ENCODE assay signal across 9 cellular contexts in genomic region chr6:29005183-29005885, GRCh38. TPM values are rescaled to one million over a fixed set of nuclear protein-coding genes. Genes with fewer than 3 reads are reported as not detected.
DNase-seq lines count a peak whose midpoint lies in the region; ATAC-seq and TF ChIP-seq lines count a peak whose summit lies in the region.
"Had no signal": no experiment of that assay in that cellular context is flagged by ENCODE, and none has a peak within 500 bp of the region (broad histone marks: within the 10 kb centered on the region; RNA-seq: fewer than 3 reads in every experiment).

ZNF311 (minus strand) TSS chr6:29005315; CDS start chr6:29003954, 1,361 bp downstream.

- no peak for TF ChIP-seq POLR2A in adrenal gland (IDR thresholded peaks at IDR 0.05)

- H3K27ac ChIP-seq in adrenal gland (peak within 1 kb of the TSS in 1 of 5 donors; percentile 74), right atrium auricular region (peak within 1 kb of the TSS; percentile 58 to 61)
- H3K27ac ChIP-seq: SK-N-MC had no signal

- H3K9me3 ChIP-seq in adrenal gland (replicated peaks in 1 of 3) (no peaks in the 10 kb centered on the region), right atrium auricular region (no peaks in the 10 kb centered on the region)

- TF ChIP-seq CTCF in adrenal gland (IDR thresholded peaks at IDR 0.05), result no peak
- no peak for TF ChIP-seq CTCF in right atrium auricular region (IDR thresholded peaks at IDR 0.05)

- DNase-seq in G401 (ENCODE audit: low spot score), result peak; percentile 39
- DNase-seq in NCI-H69 (lab: John Stamatoyannopoulos, UW), result peak; percentile 73
- DNase-seq in adrenal gland, result peak; percentile 31 to 71 (median 50)
- DNase-seq in right atrium auricular region (ENCODE audit: low spot score), result no peak
- DNase-seq in putamen (ENCODE audit: low spot score), result peak; percentile 55
- no peak for DNase-seq in NCI-H1436 treated with DMSO at 0.1 percent for 48 hours (lab: John Stamatoyannopoulos, UW)

- H3K4me3 ChIP-seq in adrenal gland (peak within 1 kb of the TSS in 2 of 4 donors; percentile 36 to 76), right atrium auricular region (peak within 1 kb of the TSS; percentile 56 to 57)
- H3K4me3 ChIP-seq: SK-N-MC had no signal

- H3K27me3 ChIP-seq in adrenal gland (peaks cover 14% of the 10 kb centered on the region), right atrium auricular region (no peaks in the 10 kb centered on the region)

- ATAC-seq in GM18870 (IDR thresholded peaks at IDR 0.05; ENCODE audit: unreplicated experiment), result no peak
- no peak for ATAC-seq in HG03025 (IDR thresholded peaks at IDR 0.05; ENCODE audit: low FRiP score, unreplicated experiment)

- WGBS in adrenal gland, 4 donors, result 9 to 10% (median 9%) methylated on average over 29 of the region's 29 CpGs

- in situ Hi-C loops in G401 (cut with HindIII; ENCODE audit: low sequenced_read_pairs), result no loop called here

- H3K4me1 ChIP-seq in adrenal gland (replicated peaks in 1 of 2), result peaks cover 0 to 4% of the 10 kb centered on the region in 2 donors
- no peaks in the 10 kb centered on the region for H3K4me1 ChIP-seq in right atrium auricular region

- H3K36me3 ChIP-seq in adrenal gland (replicated peaks in 1 of 2) (no peaks in the 10 kb centered on the region), right atrium auricular region (no peaks in the 10 kb centered on the region)

- intact Hi-C loops in adrenal gland (cut with DNase I), result no loop called here

RNA-seq across cellular contexts. Expression of gene ZNF311, which starts in this region (rescaled TPM):
- total RNA-seq in G401 (2014; rRNA removed; shearing (Covaris generic)), result not detected in 2 replicates
- total RNA-seq in adrenal gland (1 to 10 TPM in 2 of 8 donors, under 1 TPM in 4, not detected in 2; 0.41 to 1.4 (median 0.93) TPM), right atrium auricular region (under 1 TPM in 1 of 2 donors, not detected in 1; 0.24 TPM)
- 1 to 10 TPM; 1.0 to 2.6 (median 1.4) TPM for polyA plus RNA-seq in adrenal gland

Comparison
In these comparisons a context has a peak if more than half of its experiments do, and no peak if none do; other contexts are left out.
1. Peak in DNase-seq in G401; RNA of the gene not detected or under 1 TPM.
2. DNase-seq: peak in NCI-H69 (single experiment), adrenal gland (7 of 7) and putamen (single experiment); none in right atrium auricular region (single experiment) and NCI-H1436 treated with DMSO at 0.1 percent for 48 hours (single experiment).